ENCODE assay signal across 1 cellular context in genomic region chr5:6626494-6626893, GRCh38.
TF ChIP-seq lines count a peak whose summit lies in the region.

No MANE protein-coding gene starts in this region.

TF ChIP-seq in GM12891, 5 proteins besides CTCF, POLR2A, EP300 and RAD21 (continued from another document):
- no peak for TF ChIP-seq PAX5 (IDR thresholded peaks at IDR 0.05; ENCODE audit: insufficient read depth, low read length, severe bottlenecking)
- TF ChIP-seq POU2F2 (IDR thresholded peaks at IDR 0.05; ENCODE audit: low read depth, low read length) = no peak
